Comparison of ENCODE assay signal across 18 cellular contexts in the genomic region with DNA sequence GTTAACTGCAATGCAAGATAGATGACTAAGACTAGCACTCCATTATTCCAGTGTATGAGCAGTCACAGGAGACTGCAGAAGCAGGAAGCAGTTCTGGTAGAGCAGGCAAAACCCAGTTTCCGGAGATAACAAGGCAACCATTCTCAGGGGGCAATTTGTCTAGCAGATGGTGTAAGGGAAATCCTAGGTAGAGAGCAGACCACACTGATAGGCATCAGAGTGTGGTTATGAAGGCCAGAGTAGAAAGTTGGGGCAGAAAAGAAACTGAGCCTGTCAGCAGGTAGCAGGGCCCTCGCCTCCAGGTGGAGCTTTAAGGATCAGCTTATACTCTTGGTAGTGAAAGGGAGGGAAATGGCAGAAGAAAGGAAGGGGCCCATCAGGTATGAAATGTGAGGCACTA.
DNase-seq lines count a peak whose midpoint lies in the region; ATAC-seq, FAIRE-seq and TF ChIP-seq lines count a peak whose summit lies in the region.
"Had no signal": no experiment of that assay in that cellular context is flagged by ENCODE, and none has a peak within 500 bp of the region (broad histone marks: within the 10 kb centered on the region; RNA-seq: fewer than 3 reads in every experiment).

No MANE protein-coding gene starts in this region.

- FAIRE-seq in GM12892 (lab: Jason Lieb, UNC): peak; percentile 78

- H3K27ac Mint-ChIP-seq in H9: no peak overlapping the region
- H3K27ac Mint-ChIP-seq: B cell had no signal

- no peak overlapping the region for H2BK12ac ChIP-seq in H9 (ENCODE audit: insufficient read length, low read depth, low read length)

- H3K4me1 Mint-ChIP-seq in H9: peaks cover 10% of the 10 kb centered on the region in 2 experiments

- no peaks in the 10 kb centered on the region for H3K23me2 ChIP-seq in H9 (ENCODE audit: insufficient read length, low read depth, low read length, poor library complexity, severe bottlenecking)

- no peaks in the 10 kb centered on the region for H3K36me3 Mint-ChIP-seq in H9 (ENCODE audit: insufficient read depth in 1 of 3, low read depth in 3 of 3)

- no peak overlapping the region for H2BK20ac ChIP-seq in H9 (ENCODE audit: low read depth, low read length, poor library complexity, severe bottlenecking)

- TF ChIP-seq POLR2A in GM12892 (IDR thresholded peaks at IDR 0.05; ENCODE audit: low read depth, low read length): no peak
- no peak for TF ChIP-seq POLR2A in transverse colon (IDR thresholded peaks at IDR 0.05)

- no peaks in the 10 kb centered on the region for H4K20me1 ChIP-seq in H9 (ENCODE audit: control insufficient read depth, insufficient read depth, insufficient read length)

- no peaks in the 10 kb centered on the region for H3K79me1 ChIP-seq in H9 (ENCODE audit: insufficient read depth, low read depth, low read length, poor library complexity, severe bottlenecking)

- WGBS in H9 (ENCODE audit: extremely low coverage, insufficient read length, low lambda C conversion rate): no CpG with 5 or more reads among the region's 2 CpGs
- WGBS in transverse colon (ENCODE audit: low coverage in 1 of 2), 2 donors: 76 to 100% methylated on average over 2 of the region's 2 CpGs

- no peak overlapping the region for H3K56ac ChIP-seq in H9 (ENCODE audit: insufficient read length, low read depth, low read length)

- in situ Hi-C loops in transverse colon (cut with MboI; ENCODE audit: low pct_ligation_motif_present in 1 of 4, low pct_unique_long_range_greater_than_20kb in 1 of 4, low sequenced_read_pairs in 3 of 4): no loop called here

- H3K27me3 Mint-ChIP-seq in H9 (ENCODE audit: low read depth): no peaks in the 10 kb centered on the region

- H2BK120ac ChIP-seq in H9 (ENCODE audit: low read depth, low read length, poor library complexity, severe bottlenecking): no peak overlapping the region

- peak; percentile 35; the same call in 2 of the 3 replicates for TF ChIP-seq CTCF in H9 (conservative IDR thresholded peaks at IDR 0.05)
- no peak for TF ChIP-seq CTCF in transverse colon (IDR thresholded peaks at IDR 0.05)

- H4K8ac ChIP-seq in H9 (replicated peaks; ENCODE audit: insufficient read length, low read depth, low read length): no peak overlapping the region

- peak overlapping the region; percentile 88 for H2AFZ ChIP-seq in H9 (ENCODE audit: low read length)

- H2BK5ac ChIP-seq in H9 (ENCODE audit: insufficient read length, low read length): no peak overlapping the region

- H2BK15ac ChIP-seq in H9 (ENCODE audit: low read depth, low read length): no peak overlapping the region

- H3K9ac ChIP-seq in H9 (ENCODE audit: extremely low read depth, insufficient read length, low read length): no peak overlapping the region

- no peak overlapping the region for H3K18ac ChIP-seq in H9 (ENCODE audit: insufficient read length, low read depth, low read length)

- H3K14ac ChIP-seq in H9 (ENCODE audit: insufficient read depth, low read length): no peak overlapping the region

- no peak for ATAC-seq in GM21825 (IDR thresholded peaks at IDR 0.05; ENCODE audit: unreplicated experiment)
- ATAC-seq: left lung had no signal

- no peaks in the 10 kb centered on the region for H3K9me3 Mint-ChIP-seq in H9

- H3K4me3 Mint-ChIP-seq in H9: no peak overlapping the region
- H3K4me3 Mint-ChIP-seq: B cell had no signal

- no peaks in the 10 kb centered on the region for H3K79me2 ChIP-seq in H9 (ENCODE audit: insufficient read depth, low read length)

- DNase-seq in GM12892 (ENCODE audit: insufficient read length): no peak
- peak; percentile 38 for DNase-seq in H9
- DNase-seq in RPMI8226: peak; percentile 14
- peak; percentile 62 for DNase-seq in islet precursor cell
- no peak for DNase-seq in nucleus accumbens (lab: John Stamatoyannopoulos, UW)
- DNase-seq in NCI-H2081 (lab: John Stamatoyannopoulos, UW): no peak
- no peak for DNase-seq in transverse colon
- DNase-seq: activated effector memory CD4-positive, alpha-beta T cell treated with anti-CD3 and anti-CD28 coated beads, Interleukin-2, amount 50 U/mL, for 16 hours; DMS153; left lung; NCI-H2081 treated with DMSO at 0.1 percent for 48 hours; NCI-H774; SHP77 treated with DMSO at 0.1 percent for 48 hours had no signal

- H2AK5ac ChIP-seq in H9 (ENCODE audit: insufficient read length, low read length): no peak overlapping the region

- intact Hi-C loops in transverse colon (cut with DNase I; ENCODE audit: low total_unique reads): no loop called here

- H3K4me3 ChIP-seq in transverse colon: no peak overlapping the region
- H3K4me3 ChIP-seq: esophagus muscularis mucosa, left lung, prostate gland, thoracic aorta had no signal

- H3K27me3 ChIP-seq in H9 (ENCODE audit: insufficient read depth, low read length) (no peaks in the 10 kb centered on the region), transverse colon (no peaks in the 10 kb centered on the region)
- H3K27me3 ChIP-seq: esophagus muscularis mucosa, left lung had no signal

- H3K27ac ChIP-seq in H9 (ENCODE audit: insufficient read length, low read depth, low read length) (no peak overlapping the region), transverse colon (no peak overlapping the region)
- H3K27ac ChIP-seq: esophagus muscularis mucosa, left lung, prostate gland, thoracic aorta had no signal

- H4K5ac ChIP-seq in H9 (ENCODE audit: insufficient read length, low read depth, low read length): no peak overlapping the region

- H3K4me2 ChIP-seq in H9 (ENCODE audit: insufficient read depth, insufficient read length, low read length): no peak overlapping the region

- H3K9me3 ChIP-seq in H9 (ENCODE audit: control insufficient read depth, low read depth, low read length) (no peaks in the 10 kb centered on the region), transverse colon (no peaks in the 10 kb centered on the region)
- H3K9me3 ChIP-seq: esophagus muscularis mucosa, left lung, prostate gland, thoracic aorta had no signal

- no peaks in the 10 kb centered on the region for H3K36me3 ChIP-seq in transverse colon
- H3K36me3 ChIP-seq: esophagus muscularis mucosa, left lung, prostate gland, thoracic aorta had no signal

- H3K4me1 ChIP-seq in H9 (ENCODE audit: insufficient read depth, low read length) (0 out of 2 replicates have a peak, but pooled peaks cover 2% of the 10 kb centered on the region), transverse colon (no peaks in the 10 kb centered on the region)
- H3K4me1 ChIP-seq: left lung, prostate gland had no signal

- no peak overlapping the region for H3K4ac ChIP-seq in H9 (ENCODE audit: low read depth, low read length)

- no peak overlapping the region for H3T11ph ChIP-seq in H9 (ENCODE audit: low read length)

- TF ChIP-seq EP300 in transverse colon (IDR thresholded peaks at IDR 0.05; ENCODE audit: low read depth): no peak

- H3K23ac ChIP-seq in H9 (ENCODE audit: insufficient read length, low read depth, low read length): no peak overlapping the region

- no peak overlapping the region for H4K91ac ChIP-seq in H9 (ENCODE audit: insufficient read length, low read depth, low read length)

Comparison
In these comparisons a context has a peak if more than half of its experiments do, and no peak if none do; other contexts are left out.
1. DNase-seq: peak in H9 (single experiment), RPMI8226 (single experiment) and islet precursor cell (single experiment); none in GM12892 (single experiment), nucleus accumbens (0 of 56), NCI-H2081 (0 of 2) and transverse colon (single experiment).